25 cellular contexts compared by ENCODE assay signal in genomic region chr7:130226333-130226732, GRCh38. TPM values are rescaled to one million over a fixed set of nuclear protein-coding genes. Genes with fewer than 3 reads are reported as not detected.
"Had no signal": no experiment of that assay in that cellular context is flagged by ENCODE, and none has a peak within 500 bp of the region (broad histone marks: within the 10 kb centered on the region; RNA-seq: fewer than 3 reads in every experiment).

No MANE protein-coding gene starts in this region.

- H3K4me2 ChIP-seq: PC-9 had no signal

- DNase-seq: activated CD4-positive, alpha-beta T cell treated with anti-CD3 and anti-CD28 coated beads, Interleukin-2, amount 50 U/mL, for 1 hour; activated CD4-positive, CD25-positive, alpha-beta regulatory T cell; activated CD8-positive, alpha-beta memory T cell treated with anti-CD3 and anti-CD28 coated beads, Interleukin-2, amount 50 U/mL, for 4 hours; activated CD8-positive, alpha-beta T cell treated with anti-CD3 and anti-CD28 coated beads for 36 hours; activated T-cell treated with anti-CD3 and anti-CD28 coated beads, Interleukin-2, amount 50 U/mL, for 72 hours; aorta; body of pancreas; central memory CD4-positive, alpha-beta T cell; MG63; MV-4-11; NCI-H1092 treated with DMSO at 0.1 percent for 48 hours; NCI-H1436; NCI-H1694 treated with DMSO at 0.1 percent for 48 hours; NCI-H2029 treated with DMSO at 0.1 percent for 48 hours; NCI-H345; NCI-H510A treated with DMSO at 0.1 percent for 48 hours; NCI-H69; PC-9; SHP77 treated with DMSO at 0.1 percent for 48 hours; T-helper 17 cell; T-helper 9 cell had no signal

- H3K36me3 ChIP-seq: MG63 had no signal

- H3K4me3 ChIP-seq: body of pancreas, MG63, PC-9 had no signal

- H3K36me3 Mint-ChIP-seq: activated naive CD4-positive, alpha-beta T cell treated with anti-CD3 and anti-CD28 coated beads, Interleukin-2, amount 50 U/mL, for 24 hours had no signal

- ATAC-seq: activated CD8-positive, alpha-beta T cell treated with anti-CD3 and anti-CD28 coated beads for 36 hours; body of pancreas; T-helper 17 cell had no signal

- H3K27ac ChIP-seq: body of pancreas, PC-9, VCaP had no signal

- H3K27ac Mint-ChIP-seq: activated CD8-positive, alpha-beta T cell treated with anti-CD3 and anti-CD28 coated beads for 36 hours; activated naive CD4-positive, alpha-beta T cell treated with anti-CD3 and anti-CD28 coated beads, Interleukin-2, amount 50 U/mL, for 24 hours; activated T-cell treated with anti-CD3 and anti-CD28 coated beads, Interleukin-2, amount 50 U/mL, for 72 hours had no signal

- H3K9me3 Mint-ChIP-seq: activated CD8-positive, alpha-beta T cell treated with anti-CD3 and anti-CD28 coated beads for 36 hours; activated naive CD4-positive, alpha-beta T cell treated with anti-CD3 and anti-CD28 coated beads, Interleukin-2, amount 50 U/mL, for 24 hours; activated T-cell treated with anti-CD3 and anti-CD28 coated beads, Interleukin-2, amount 50 U/mL, for 72 hours had no signal

- H2AFZ ChIP-seq: PC-9 had no signal

- H3K9me3 ChIP-seq: body of pancreas, MG63 had no signal

- H3K27me3 Mint-ChIP-seq: activated CD8-positive, alpha-beta T cell treated with anti-CD3 and anti-CD28 coated beads for 36 hours; activated naive CD4-positive, alpha-beta T cell treated with anti-CD3 and anti-CD28 coated beads, Interleukin-2, amount 50 U/mL, for 24 hours had no signal

- H3K4me1 Mint-ChIP-seq: activated naive CD4-positive, alpha-beta T cell treated with anti-CD3 and anti-CD28 coated beads, Interleukin-2, amount 50 U/mL, for 24 hours had no signal

- H3K27me3 ChIP-seq: body of pancreas, MG63 had no signal

- H3K4me3 Mint-ChIP-seq: activated CD8-positive, alpha-beta T cell treated with anti-CD3 and anti-CD28 coated beads for 36 hours; activated naive CD4-positive, alpha-beta T cell treated with anti-CD3 and anti-CD28 coated beads, Interleukin-2, amount 50 U/mL, for 24 hours; activated T-cell treated with anti-CD3 and anti-CD28 coated beads, Interleukin-2, amount 50 U/mL, for 72 hours; T-helper 17 cell had no signal

RNA-seq across cellular contexts. Expression of gene SSMEM1, which starts 18.7 kb away (rescaled TPM):
- total RNA-seq: activated CD8-positive, alpha-beta T cell treated with anti-CD3 and anti-CD28 coated beads for 36 hours; activated T-cell treated with anti-CD3 and anti-CD28 coated beads, Interleukin-2, amount 50 U/mL, for 72 hours; aorta; body of pancreas; bronchial epithelial cell; PC-9; T-helper 17 cell had no signal
- polyA plus RNA-seq: aorta had no signal

RNA-seq across cellular contexts. Expression of gene CPA2, which starts 40.3 kb away (rescaled TPM):
- total RNA-seq: activated CD8-positive, alpha-beta T cell treated with anti-CD3 and anti-CD28 coated beads for 36 hours; activated T-cell treated with anti-CD3 and anti-CD28 coated beads, Interleukin-2, amount 50 U/mL, for 72 hours; bronchial epithelial cell; PC-9; SK-MEL-5; T-helper 17 cell had no signal
